18 cellular contexts compared by ENCODE assay signal in the genomic region with DNA sequence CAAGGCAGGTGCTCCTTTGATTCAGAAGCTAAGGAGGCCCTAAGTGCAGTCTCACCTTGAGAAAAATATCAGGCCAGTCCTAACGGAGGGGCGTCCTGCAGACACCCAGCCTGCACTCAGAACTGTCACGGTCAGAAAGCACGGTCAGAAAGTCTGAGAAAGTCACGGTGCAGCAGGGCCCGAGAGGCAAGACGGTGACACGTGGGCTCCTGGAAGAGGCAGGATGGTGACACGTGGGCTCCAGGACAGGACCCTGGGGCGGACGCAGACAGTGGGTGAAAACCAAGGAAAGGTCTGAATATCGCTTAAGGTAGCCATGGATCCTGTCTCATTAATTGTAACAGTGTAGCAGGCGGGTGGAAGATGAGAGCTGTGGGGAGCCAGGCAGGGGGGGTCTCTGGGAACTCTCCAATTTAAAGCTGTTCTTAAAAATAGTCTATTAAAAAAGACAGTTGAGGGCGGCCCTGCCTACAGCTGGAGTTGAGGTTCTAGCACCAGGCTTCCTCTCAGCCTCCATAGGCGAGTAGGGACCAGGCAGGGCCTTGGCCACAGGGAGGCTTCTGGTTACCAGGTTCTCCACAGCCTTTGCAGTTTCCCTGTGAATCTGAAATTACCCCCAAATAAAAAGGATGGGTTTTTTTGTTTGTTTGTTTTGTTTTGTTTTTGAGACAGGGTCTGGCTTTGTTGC.
"Had no signal": no experiment of that assay in that cellular context is flagged by ENCODE, and none has a peak within 500 bp of the region (broad histone marks: within the 10 kb centered on the region; RNA-seq: fewer than 3 reads in every experiment).

No MANE protein-coding gene starts in this region.

- ATAC-seq: effector memory CD8-positive, alpha-beta T cell; left colon; sciatic nerve; stimulated activated naive B cell treated with anti-CD40 and anti-IgM and Interleukin-4, amounts not matched to agents 10 μg/mL and 1 μg/mL and 100 μg/mL, for 72 hours had no signal

- H3K27me3 ChIP-seq: esophagus squamous epithelium, ovary had no signal

- H3K27ac ChIP-seq: esophagus squamous epithelium, ovary, thoracic aorta, VCaP had no signal

- H3K36me3 ChIP-seq: esophagus squamous epithelium, ovary, thoracic aorta had no signal

- H3K9me3 ChIP-seq: esophagus squamous epithelium, ovary, thoracic aorta had no signal

- DNase-seq: activated CD4-positive, alpha-beta T cell treated with anti-CD3 and anti-CD28 coated beads for 1 hour; activated CD8-positive, alpha-beta memory T cell treated with anti-CD3 and anti-CD28 coated beads for 24 hours; activated CD8-positive, alpha-beta memory T cell treated with anti-CD3 and anti-CD28 coated beads, Interleukin-2, amount 50 U/mL, for 48 hours; activated effector memory CD4-positive, alpha-beta T cell treated with Interleukin-2 at 50 U/mL for 16 hours; activated naive CD4-positive, alpha-beta T cell treated with anti-CD3 and anti-CD28 coated beads, Interleukin-2, amount 10 ng/mL, durations not matched to agents 7 days and 5 days; activated T-cell treated with anti-CD3 and anti-CD28 coated beads, Interleukin-2, amount 50 U/mL, for 48 hours; effector memory CD8-positive, alpha-beta T cell; esophagus squamous epithelium; stimulated activated CD4-positive, alpha-beta T cell treated with anti-CD3 and anti-CD28 coated beads, Interleukin-4, amount 100 ng/mL, for 24 hours; stimulated activated naive B cell treated with anti-CD40 and anti-IgM and Interleukin-4, amounts not matched to agents 10 μg/mL and 1 μg/mL and 100 μg/mL, for 72 hours; SW 1271; T-helper 2 cell had no signal

- H3K4me3 ChIP-seq: esophagus squamous epithelium, ovary, smooth muscle cell, thoracic aorta had no signal
